11 cellular contexts compared by ENCODE assay signal in the genomic region with DNA sequence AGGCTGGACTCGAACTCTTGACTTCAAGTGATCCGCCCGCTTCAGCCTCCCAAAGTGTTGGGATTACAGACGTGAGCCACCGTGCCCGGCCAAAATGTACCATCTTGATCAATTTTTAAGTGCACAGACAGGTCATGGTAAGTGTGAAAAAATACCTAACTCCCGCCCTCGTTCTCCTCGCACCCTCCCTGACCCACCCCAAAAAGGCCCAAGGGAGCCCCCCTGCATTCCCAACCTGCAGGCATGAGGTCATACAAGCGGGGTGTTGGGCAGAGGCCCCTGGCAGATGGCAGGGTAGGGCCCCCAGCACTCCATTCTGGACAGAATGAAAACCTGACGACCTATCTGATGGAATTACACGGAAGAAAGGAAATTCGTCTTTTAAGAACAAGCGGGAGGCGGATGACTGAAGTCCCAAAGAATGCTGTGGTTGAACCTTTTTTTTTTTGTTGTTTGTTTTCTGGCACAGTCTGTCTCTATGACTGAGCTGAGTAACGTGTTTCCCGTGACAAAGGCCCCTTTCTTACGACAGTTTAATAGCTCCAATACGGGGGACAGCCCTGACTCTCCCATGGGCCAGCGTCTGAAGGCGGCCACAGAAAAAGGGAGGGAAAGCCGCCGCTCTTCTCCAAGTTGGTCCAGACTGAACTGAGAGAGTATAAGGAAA.
DNase-seq lines count a peak whose midpoint lies in the region; ATAC-seq and TF ChIP-seq lines count a peak whose summit lies in the region.
"Had no signal": no experiment of that assay in that cellular context is flagged by ENCODE, and none has a peak within 500 bp of the region (broad histone marks: within the 10 kb centered on the region; RNA-seq: fewer than 3 reads in every experiment).

No MANE protein-coding gene starts in this region.

- DNase-seq in EL (peak; percentile 96), RWPE1 (ENCODE audit: low spot score) (peak; percentile 87), fibroblast of mammary gland (ENCODE audit: low read depth) (peak; percentile 99), pons (ENCODE audit: low spot score) (peak; percentile 64), psoas muscle (no peak)
- no peak for DNase-seq in naive thymus-derived CD4-positive, alpha-beta T cell
- DNase-seq: activated T-cell treated with anti-CD3 and anti-CD28 coated beads, Interleukin-2, amount 50 U/mL, for 72 hours; gastrocnemius medialis; OCI-M1 had no signal

- H3K36me3 Mint-ChIP-seq in naive thymus-derived CD4-positive, alpha-beta T cell, result peaks cover 3 to 41% (median 30%) of the 10 kb centered on the region in 5 donors

- H3K4me1 ChIP-seq in naive thymus-derived CD4-positive, alpha-beta T cell (ENCODE audit: control insufficient read depth in 2 of 2, insufficient read depth in 2 of 2, low read length in 2 of 2), result peaks cover 13 to 15% of the 10 kb centered on the region in 2 donors
- no peaks in the 10 kb centered on the region for H3K4me1 ChIP-seq in psoas muscle
- H3K4me1 ChIP-seq: gastrocnemius medialis had no signal

- peak overlapping the region in 1 of 9 donors; percentile 29 for H3K27ac Mint-ChIP-seq in naive thymus-derived CD4-positive, alpha-beta T cell
- H3K27ac Mint-ChIP-seq: activated T-cell treated with anti-CD3 and anti-CD28 coated beads, Interleukin-2, amount 50 U/mL, for 72 hours had no signal

- intact Hi-C loops in naive thymus-derived CD4-positive, alpha-beta T cell (cut with micrococcal nuclease), result no loop called here
- intact Hi-C loops in psoas muscle (cut with DNase I), result no loop called here

- POLR2A ChIA-PET in RWPE1 (lab: Yijun Ruan, JAX; ENCODE audit: low non-redundant PET), result interaction anchor here (0.7 kb wide), 2 partner anchors 204 to 516 kb away, joined by 3 to 5 read pairs; a partner anchor contains a TSS
- POLR2A ChIA-PET in naive thymus-derived CD4-positive, alpha-beta T cell (lab: Charles Lee), result no interaction called here

- WGBS in psoas muscle, 3 donors, result 62 to 74% (median 71%) methylated on average over 23 of the region's 23 CpGs

- no peak for ATAC-seq in HG03442 (IDR thresholded peaks at IDR 0.05; ENCODE audit: unreplicated experiment)
- no peak for ATAC-seq in naive thymus-derived CD4-positive, alpha-beta T cell
- ATAC-seq in psoas muscle, result no peak
- ATAC-seq in GM21825 (IDR thresholded peaks at IDR 0.05; ENCODE audit: unreplicated experiment), result no peak
- ATAC-seq: activated T-cell treated with anti-CD3 and anti-CD28 coated beads, Interleukin-2, amount 50 U/mL, for 72 hours had no signal

- H3K27me3 ChIP-seq in naive thymus-derived CD4-positive, alpha-beta T cell (ENCODE audit: control insufficient read depth in 2 of 2, insufficient read depth in 2 of 2, low read length in 2 of 2), result no peaks in the 10 kb centered on the region
- no peaks in the 10 kb centered on the region for H3K27me3 ChIP-seq in psoas muscle (ENCODE audit: insufficient read depth in 3 of 3, low read length in 2 of 3)
- H3K27me3 ChIP-seq: gastrocnemius medialis had no signal

- peaks cover 16 to 61% (median 19%) of the 10 kb centered on the region in 7 donors for H3K4me1 Mint-ChIP-seq in naive thymus-derived CD4-positive, alpha-beta T cell

- CTCF ChIA-PET in RWPE1 (lab: Yijun Ruan, JAX), result interaction anchor here (0.7 to 2.0 kb wide), 4 partner anchors 9 to 159 kb away, joined by 3 to 7 read pairs (median 5); no protein-coding TSS in a partner anchor
- CTCF ChIA-PET in naive thymus-derived CD4-positive, alpha-beta T cell (lab: Charles Lee), result interaction anchor here (1.5 kb wide), 1 partner anchor 10 kb away, joined by 3 read pairs; no protein-coding TSS in a partner anchor

- peak overlapping the region; percentile 92 for H3K27ac ChIP-seq in RWPE1
- H3K27ac ChIP-seq in naive thymus-derived CD4-positive, alpha-beta T cell (ENCODE audit: low read depth, low read length), result no peak overlapping the region
- H3K27ac ChIP-seq in psoas muscle, result no peak overlapping the region
- H3K27ac ChIP-seq: gastrocnemius medialis had no signal

- no peaks in the 10 kb centered on the region for H3K9me3 ChIP-seq in naive thymus-derived CD4-positive, alpha-beta T cell (ENCODE audit: control insufficient read depth in 2 of 3, low read length in 3 of 3)
- H3K9me3 ChIP-seq in psoas muscle, result no peaks in the 10 kb centered on the region
- H3K9me3 ChIP-seq: gastrocnemius medialis had no signal

- H3K36me3 ChIP-seq in naive thymus-derived CD4-positive, alpha-beta T cell (ENCODE audit: control insufficient read depth in 2 of 3, insufficient read depth in 3 of 3, low read length in 3 of 3), result no peaks in the 10 kb centered on the region
- H3K36me3 ChIP-seq in psoas muscle (ENCODE audit: insufficient read depth in 1 of 2, low read depth in 1 of 2), result no peaks in the 10 kb centered on the region
- H3K36me3 ChIP-seq: gastrocnemius medialis had no signal

- no peak overlapping the region for H3K4me3 Mint-ChIP-seq in naive thymus-derived CD4-positive, alpha-beta T cell
- H3K4me3 Mint-ChIP-seq: activated T-cell treated with anti-CD3 and anti-CD28 coated beads, Interleukin-2, amount 50 U/mL, for 72 hours had no signal

- TF ChIP-seq CTCF in RWPE1 (conservative IDR thresholded peaks at IDR 0.05; ENCODE audit: low read depth) (no peak), fibroblast of mammary gland (conservative IDR thresholded peaks at IDR 0.05; ENCODE audit: control insufficient read depth, insufficient read depth, low read depth, low read length) (no peak), psoas muscle (IDR thresholded peaks at IDR 0.05) (no peak)

- H3K4me3 ChIP-seq in fibroblast of mammary gland (ENCODE audit: control insufficient read depth, low read depth, low read length) (no peak overlapping the region), psoas muscle (no peak overlapping the region)
- no peak overlapping the region for H3K4me3 ChIP-seq in naive thymus-derived CD4-positive, alpha-beta T cell (ENCODE audit: low read length)
- H3K4me3 ChIP-seq: gastrocnemius medialis had no signal

- H3K9me3 Mint-ChIP-seq in naive thymus-derived CD4-positive, alpha-beta T cell, result peaks cover 0 to 13% (median 3%) of the 10 kb centered on the region in 11 donors

- no peaks in the 10 kb centered on the region for H3K27me3 Mint-ChIP-seq in naive thymus-derived CD4-positive, alpha-beta T cell

Comparison
In these comparisons a context has a peak if more than half of its experiments do, and no peak if none do; other contexts are left out.
1. DNase-seq: peak in EL (single experiment), RWPE1 (single experiment), fibroblast of mammary gland (single experiment) and pons (single experiment); none in naive thymus-derived CD4-positive, alpha-beta T cell (0 of 9) and psoas muscle (0 of 2).